In the genomic region with DNA sequence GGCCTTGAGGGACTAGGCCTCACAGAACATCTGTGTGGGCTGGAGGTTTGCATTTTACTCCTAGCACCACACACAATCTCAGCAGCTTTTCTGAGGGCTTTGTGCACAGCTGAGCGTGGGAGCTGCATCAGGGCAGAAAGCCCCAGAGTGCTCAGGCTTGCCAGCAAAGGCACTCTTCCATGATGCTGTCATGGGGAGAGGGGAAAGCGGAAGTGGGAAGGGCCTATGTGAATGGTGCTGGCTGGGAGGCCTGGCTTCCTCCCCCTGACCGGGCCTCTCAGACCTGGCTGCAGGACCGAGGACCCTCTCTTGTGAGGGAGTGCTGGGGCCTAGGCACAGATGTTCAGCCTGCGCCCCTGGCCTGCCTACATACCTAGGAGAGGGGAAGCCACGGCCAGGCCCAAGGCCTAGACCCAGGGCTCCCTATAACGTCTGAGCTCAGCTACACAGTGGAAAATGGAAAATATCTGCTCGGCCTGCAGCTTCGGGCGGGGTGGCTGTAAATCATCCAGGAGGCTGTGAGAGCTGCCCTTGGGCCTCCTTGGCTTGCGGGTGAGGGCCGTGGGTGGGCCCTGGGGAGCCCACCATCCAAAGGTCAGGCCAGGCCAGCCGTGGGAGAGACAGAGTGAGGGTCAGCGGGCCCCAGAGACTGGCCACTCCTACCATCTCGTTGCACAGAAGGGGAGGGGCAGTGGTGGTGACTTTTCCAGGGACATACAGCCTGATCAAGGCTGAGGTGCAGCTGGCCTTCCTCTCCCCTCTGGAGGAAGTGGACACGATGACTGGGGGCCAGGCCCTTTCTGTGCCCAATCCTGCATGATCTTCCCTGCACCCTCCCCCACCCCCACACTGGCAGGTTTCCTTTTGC, we compare ENCODE assay signal across 9 cellular contexts. TPM values are rescaled to one million over a fixed set of nuclear protein-coding genes. Genes with fewer than 3 reads are reported as not detected.
DNase-seq lines count a peak whose midpoint lies in the region; ATAC-seq and TF ChIP-seq lines count a peak whose summit lies in the region.
"Had no signal": no experiment of that assay in that cellular context is flagged by ENCODE, and none has a peak within 500 bp of the region (broad histone marks: within the 10 kb centered on the region; RNA-seq: fewer than 3 reads in every experiment).

No MANE protein-coding gene starts in this region.

- ATAC-seq in right lobe of liver = peak; percentile 26 to 47 (median 36)

- intact Hi-C loops in right lobe of liver (cut with DNase I) = no loop called here
- intact Hi-C loops in spleen (cut with DNase I; ENCODE audit: low total_unique reads) = no loop called here

- DNase-seq in ecto neural progenitor cell (ENCODE audit: low spot score) (peak; percentile 62), right lobe of liver (peak in 2 of 3 donors; percentile 15 to 41), spleen (peak; percentile 73), NCI-H446 (lab: John Stamatoyannopoulos, UW) (no peak), NCI-H1436 (lab: John Stamatoyannopoulos, UW) (no peak)
- no peak for DNase-seq in activated CD4-positive, alpha-beta T cell treated with anti-CD3 and anti-CD28 coated beads for 1 hour
- no peak for DNase-seq in activated CD8-positive, alpha-beta memory T cell treated with anti-CD3 and anti-CD28 coated beads, Interleukin-2, amount 50 U/mL, for 4 hours
- DNase-seq: activated T-cell treated with anti-CD3 and anti-CD28 coated beads, Interleukin-2, amount 50 U/mL, for 48 hours had no signal

- peaks cover 38% of the 10 kb centered on the region for H3K4me1 ChIP-seq in HUES48 (ENCODE audit: control insufficient read depth, insufficient read depth, low read length)
- H3K4me1 ChIP-seq in right lobe of liver = no peaks in the 10 kb centered on the region
- H3K4me1 ChIP-seq in spleen = peaks cover 0 to 34% (median 7%) of the 10 kb centered on the region in 6 donors

- no peak for TF ChIP-seq POLR2A in right lobe of liver (IDR thresholded peaks at IDR 0.05)
- TF ChIP-seq POLR2A in spleen (IDR thresholded peaks at IDR 0.05) = no peak

- H3K36me3 ChIP-seq in HUES48 (ENCODE audit: control insufficient read depth, insufficient read depth, low read length) (no peaks in the 10 kb centered on the region; the same call in 1 of the 2 replicates), right lobe of liver (peaks cover 0 to 1% (median 0%) of the 10 kb centered on the region in 4 donors), spleen (no peaks in the 10 kb centered on the region)

- H3K27ac ChIP-seq in HUES48 (ENCODE audit: low read depth, low read length) (peak overlapping the region; percentile 44), right lobe of liver (peak overlapping the region in 1 of 3 donors; percentile 17), spleen (peak overlapping the region in 7 of 8 donors; percentile 27 to 81 (median 76))

- H3K4me3 ChIP-seq in HUES48 (ENCODE audit: low read depth, low read length) (no peak overlapping the region), right lobe of liver (no peak overlapping the region), spleen (no peak overlapping the region)

- H3K9ac ChIP-seq in HUES48 (ENCODE audit: low read depth, low read length) = no peak overlapping the region

- 43% methylated on average over 3 of the region's 16 CpGs for WGBS in right lobe of liver (ENCODE audit: insufficient coverage, low coverage, low lambda C conversion rate, missing lambda C conversion rate)
- WGBS in spleen, 5 donors = 50 to 70% (median 63%) methylated on average over 10 to 16 of the region's 16 CpGs

- H3K9me3 ChIP-seq in HUES48 (ENCODE audit: control insufficient read depth, insufficient read depth, low read length) (no peaks in the 10 kb centered on the region), right lobe of liver (no peaks in the 10 kb centered on the region), spleen (no peaks in the 10 kb centered on the region)

- H3K27me3 ChIP-seq in HUES48 (ENCODE audit: control insufficient read depth, insufficient read depth, low read length) = no peaks in the 10 kb centered on the region
- no peaks in the 10 kb centered on the region for H3K27me3 ChIP-seq in right lobe of liver
- peaks cover 0 to 24% (median 0%) of the 10 kb centered on the region in 7 donors for H3K27me3 ChIP-seq in spleen (replicated peaks in 1 of 7)

- TF ChIP-seq CTCF in right lobe of liver (IDR thresholded peaks at IDR 0.05) (no peak), spleen (IDR thresholded peaks at IDR 0.05 in 8 of 11, conservative IDR thresholded peaks at IDR 0.05 in 3 of 11) (no peak)

RNA-seq across cellular contexts. Expression of gene GLI2, which starts 22.7 kb away (rescaled TPM):
- total RNA-seq in right lobe of liver (under 1 TPM; 0.09 to 0.73 (median 0.48) TPM), spleen (10 to 100 TPM in 1 of 7 donors, 1 to 10 TPM in 5, under 1 TPM in 1; 0.51 to 10.6 (median 1.7) TPM)
- polyA plus RNA-seq in spleen = under 1 TPM; 0.22 to 0.32 (median 0.23) TPM

Comparison
In these comparisons a context has a peak if more than half of its experiments do, and no peak if none do; other contexts are left out.
1. DNase-seq: peak in ecto neural progenitor cell (single experiment), right lobe of liver (2 of 3) and spleen (single experiment); none in NCI-H446 (0 of 2), activated CD4-positive, alpha-beta T cell treated with anti-CD3 and anti-CD28 coated beads for 1 hour (single experiment), activated CD8-positive, alpha-beta memory T cell treated with anti-CD3 and anti-CD28 coated beads, Interleukin-2, amount 50 U/mL, for 4 hours (single experiment) and NCI-H1436 (single experiment).